ENCODE assay signal across 7 cellular contexts in genomic region chr17:51764387-51764971, GRCh38.
A peak's percentile ranks its signal among the peaks of the same experiment; 100 is the strongest.
DNase-seq lines count a peak whose midpoint lies in the region; ATAC-seq, FAIRE-seq and TF ChIP-seq lines count a peak whose summit lies in the region.

No MANE protein-coding gene starts in this region.

- no peaks in the 10 kb centered on the region for H4K20me1 ChIP-seq in HCT116 (ENCODE audit: insufficient read depth)

- no peak overlapping the region for H2AFZ ChIP-seq in HCT116 (ENCODE audit: low read depth, low read length, poor library complexity, severe bottlenecking)

- peak; percentile 53 to 98 (median 96); a peak in 5 of 6 replicates for TF ChIP-seq CTCF in HCT116 (IDR thresholded peaks at IDR 0.05 in 2 of 3, conservative IDR thresholded peaks at IDR 0.05 in 1 of 3; ENCODE audit: borderline replicate concordance in 1 of 3, insufficient read depth in 1 of 3, low read depth in 2 of 3, low read length in 2 of 3)
- peak; percentile 66 to 87 (median 78) for TF ChIP-seq CTCF in heart left ventricle (IDR thresholded peaks at IDR 0.05)

- no peaks in the 10 kb centered on the region for H3K4me1 ChIP-seq in HCT116 (ENCODE audit: control insufficient read depth in 1 of 2, insufficient read depth in 2 of 2, low read length in 2 of 2)
- no peaks in the 10 kb centered on the region for H3K4me1 ChIP-seq in heart left ventricle

- intact Hi-C loops in HCT116 (cut with micrococcal nuclease), result loop anchor here (1.0 kb wide), 2 partner anchors 342 to 393 kb away; no protein-coding TSS in a partner anchor
- intact Hi-C loops in heart left ventricle (cut with DNase I), result loop anchor here in 7 of 10 donors (1.0 to 10.0 kb wide), 4 partner anchors 180 to 343 kb away; no protein-coding TSS in a partner anchor

- DNase-seq in GM12891 (ENCODE audit: insufficient read length, low spot score), result peak; percentile 22
- DNase-seq in HCT116 (ENCODE audit: low read depth, low spot score), result peak; percentile 68
- DNase-seq in MG63, result peak; percentile 28
- peak; percentile 47 to 74 for DNase-seq in SHP77 (lab: John Stamatoyannopoulos, UW)
- peak; percentile 20 for DNase-seq in activated naive CD4-positive, alpha-beta T cell treated with anti-CD3 and anti-CD28 coated beads, Interleukin-2, amount 50 U/mL, for 16 hours
- peak in 3 of 5 donors; percentile 18 to 35 (median 22) for DNase-seq in heart left ventricle
- peak; percentile 54 for DNase-seq in putamen (ENCODE audit: low spot score)

- TF ChIP-seq RAD21 in HCT116 (IDR thresholded peaks at IDR 0.05; ENCODE audit: low read depth), result peak; percentile 82

- peak; percentile 99 for ATAC-seq in HCT116
- peak in 3 of 4 donors; percentile 70 to 90 (median 72) for ATAC-seq in heart left ventricle

- H3K4me3 ChIP-seq in HCT116 (replicated peaks in 1 of 2; ENCODE audit: low read depth in 1 of 2, low read length in 2 of 2) (no peak overlapping the region), MG63 (no peak overlapping the region), heart left ventricle (no peak overlapping the region)

- no peaks in the 10 kb centered on the region for H3K9me2 ChIP-seq in HCT116 (ENCODE audit: insufficient read depth)

- CTCF ChIA-PET in HCT116 (lab: Charles Lee), result interaction anchor here (0.6 to 1.7 kb wide), 10 partner anchors 10 to 466 kb away, joined by 3 to 11 read pairs (median 5); no protein-coding TSS in a partner anchor

- no peak for TF ChIP-seq POLR2A in GM12891 (IDR thresholded peaks at IDR 0.05; ENCODE audit: low read depth, low read length)
- TF ChIP-seq POLR2A in HCT116 (IDR thresholded peaks at IDR 0.05; ENCODE audit: borderline replicate concordance, extremely low read depth, insufficient read depth, insufficient read length), result no peak
- TF ChIP-seq POLR2A in heart left ventricle (IDR thresholded peaks at IDR 0.05), result no peak

- H3K79me2 ChIP-seq in HCT116 (ENCODE audit: insufficient read depth, low read length), result no peaks in the 10 kb centered on the region

- POLR2A ChIA-PET in HCT116 (lab: Charles Lee), result no interaction called here

- H3K9ac ChIP-seq in HCT116 (ENCODE audit: low read length), result no peak overlapping the region

- H3K4me2 ChIP-seq in HCT116 (ENCODE audit: low read length), result no peak overlapping the region

- H3K27ac ChIP-seq in HCT116 (ENCODE audit: low read depth, low read length) (no peak overlapping the region), heart left ventricle (no peak overlapping the region)

- H3K27me3 ChIP-seq in HCT116 (ENCODE audit: insufficient read depth, low read length) (peaks cover 11% of the 10 kb centered on the region; the same call in 1 of the 2 replicates), MG63 (peaks cover 3% of the 10 kb centered on the region; the same call in 1 of the 2 replicates), heart left ventricle (peaks cover 0 to 31% (median 3%) of the 10 kb centered on the region in 9 donors)

- BruUV-seq in HCT116 (replicated peaks; lab: Mats Ljungman, UMichigan), result no TSS peak

- H3K36me3 ChIP-seq in HCT116 (ENCODE audit: control insufficient read depth in 1 of 2, insufficient read depth in 2 of 2, low read length in 2 of 2) (no peaks in the 10 kb centered on the region), MG63 (no peaks in the 10 kb centered on the region), heart left ventricle (no peaks in the 10 kb centered on the region)

- RAD21 ChIA-PET in HCT116 (lab: Charles Lee; ENCODE audit: low non-redundant PET in 1 of 2, low total read pairs in 2 of 2, uncharacterized antibody in 2 of 2, unreplicated experiment in 2 of 2), result interaction anchor here (0.7 to 1.1 kb wide), 2 partner anchors 342 to 393 kb away, joined by 3 to 4 read pairs; no protein-coding TSS in a partner anchor

- FAIRE-seq in GM12891 (lab: Jason Lieb, UNC), result peak; percentile 96

- WGBS in heart left ventricle, 4 donors, result 5 to 17% (median 8%) methylated on average over 4 of the region's 4 CpGs

- H3K9me3 ChIP-seq in HCT116 (ENCODE audit: control insufficient read depth in 1 of 2, insufficient read depth in 1 of 2, low read depth in 1 of 2, low read length in 2 of 2) (no peaks in the 10 kb centered on the region), MG63 (no peaks in the 10 kb centered on the region), heart left ventricle (no peaks in the 10 kb centered on the region)

TF ChIP-seq in GM12891, 5 proteins besides CTCF, POLR2A, EP300 and RAD21:
- TF ChIP-seq POU2F2 (IDR thresholded peaks at IDR 0.05; ENCODE audit: low read depth, low read length), result no peak
- TF ChIP-seq POLR2AphosphoS5 (IDR thresholded peaks at IDR 0.05; ENCODE audit: low read depth, low read length), result no peak
- TF ChIP-seq TAF1 (IDR thresholded peaks at IDR 0.05; ENCODE audit: low read depth, low read length), result no peak
- TF ChIP-seq SPI1 (IDR thresholded peaks at IDR 0.05; ENCODE audit: low read depth, low read length), result no peak
- no peak for TF ChIP-seq PAX5 (IDR thresholded peaks at IDR 0.05; ENCODE audit: insufficient read depth, low read length, severe bottlenecking)

TF ChIP-seq in HCT116, 20 proteins besides CTCF, POLR2A, EP300 and RAD21:
- no peak for TF ChIP-seq SRF (IDR thresholded peaks at IDR 0.05; ENCODE audit: low read depth)
- no peak for TF ChIP-seq ZBTB33 (IDR thresholded peaks at IDR 0.05; ENCODE audit: extremely low read depth, insufficient replicate concordance, low read length)
- no peak for TF ChIP-seq EZH2phosphoT487 (IDR thresholded peaks at IDR 0.05; ENCODE audit: borderline replicate concordance)
- TF ChIP-seq, protein P1, sequence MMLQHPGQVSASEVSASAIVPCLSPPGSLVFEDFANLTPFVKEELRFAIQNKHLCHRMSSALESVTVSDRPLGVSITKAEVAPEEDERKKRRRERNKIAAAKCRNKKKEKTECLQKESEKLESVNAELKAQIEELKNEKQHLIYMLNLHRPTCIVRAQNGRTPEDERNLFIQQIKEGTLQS (IDR thresholded peaks at IDR 0.05), result no peak
- TF ChIP-seq FOSL1 (IDR thresholded peaks at IDR 0.05; ENCODE audit: low read depth), result no peak
